8 cellular contexts compared by ENCODE assay signal in the genomic region with DNA sequence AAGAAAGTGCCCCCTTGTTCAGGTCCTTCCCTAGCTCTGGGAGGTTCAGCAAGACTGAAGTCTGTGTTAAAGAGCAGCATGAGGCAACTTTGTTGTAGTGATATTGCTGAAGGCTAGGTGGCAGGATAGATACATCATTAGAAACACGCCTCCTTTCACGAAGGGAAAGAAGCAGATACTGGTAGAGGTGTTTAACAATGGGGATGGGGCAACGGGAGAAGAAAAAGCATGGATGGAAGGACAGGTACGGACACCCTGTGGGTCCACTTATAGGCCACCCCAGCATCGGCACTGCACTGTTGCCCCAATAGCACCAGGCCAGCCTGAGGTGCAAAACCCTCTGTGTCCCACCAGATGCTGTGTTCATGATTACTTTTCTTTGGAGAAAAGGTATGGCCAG. TPM values are rescaled to one million over a fixed set of nuclear protein-coding genes. Genes with fewer than 3 reads are reported as not detected.
DNase-seq lines count a peak whose midpoint lies in the region; ATAC-seq, FAIRE-seq and TF ChIP-seq lines count a peak whose summit lies in the region.

No MANE protein-coding gene starts in this region.

- H3K4me3 Mint-ChIP-seq in activated T-helper 1 cell treated with anti-CD3 and anti-CD28 coated beads, Interleukin-12 subunit alpha, Interleukin-12 subunit beta, Interleukin-2, Interleukin-4 antibody, amounts not matched to agents 30 ng/mL and 10 ng/mL and 1 ng/mL, durations not matched to agents 14 hours and 24 hours and 36 hours = no peak overlapping the region

- BruUV-seq in OCI-LY7 (replicated peaks; lab: Mats Ljungman, UMichigan) = no TSS peak

- H3K79me2 ChIP-seq in OCI-LY7 (ENCODE audit: insufficient read depth, low read depth, low read length) = no peaks in the 10 kb centered on the region

- H2AFZ ChIP-seq in OCI-LY7 (ENCODE audit: low read length) = no peak overlapping the region

- ATAC-seq in lung (ENCODE audit: insufficient read depth, low FRiP score) (no peak), GM19455 (IDR thresholded peaks at IDR 0.05; ENCODE audit: unreplicated experiment) (no peak)

- H3K4me1 Mint-ChIP-seq in activated T-helper 1 cell treated with anti-CD3 and anti-CD28 coated beads, Interleukin-12 subunit alpha, Interleukin-12 subunit beta, Interleukin-2, Interleukin-4 antibody, amounts not matched to agents 30 ng/mL and 10 ng/mL and 1 ng/mL, durations not matched to agents 14 hours and 24 hours and 36 hours (ENCODE audit: low read depth) = peaks cover 3% of the 10 kb centered on the region

- H3K27me3 Mint-ChIP-seq in activated T-helper 1 cell treated with anti-CD3 and anti-CD28 coated beads, Interleukin-12 subunit alpha, Interleukin-12 subunit beta, Interleukin-2, Interleukin-4 antibody, amounts not matched to agents 30 ng/mL and 10 ng/mL and 1 ng/mL, durations not matched to agents 14 hours and 24 hours and 36 hours (ENCODE audit: insufficient read depth) = peaks cover 36% of the 10 kb centered on the region

- no peaks in the 10 kb centered on the region for H3K27me3 ChIP-seq in lung (ENCODE audit: control insufficient read depth, insufficient read depth)

- FAIRE-seq in A204.1 (lab: Jason Lieb, UNC) = peak; percentile 39
- peak; percentile 65 for FAIRE-seq in GM12891 (lab: Jason Lieb, UNC)

- 13 to 28% methylated on average over 5 of the region's 5 CpGs for WGBS in lung, 2 donors

- CTCF ChIA-PET in OCI-LY7 (lab: Charles Lee; ENCODE audit: unreplicated experiment) = no interaction called here

- no peaks in the 10 kb centered on the region for H3K9me2 ChIP-seq in OCI-LY7 (ENCODE audit: insufficient read depth, low read length)

- H3K36me3 ChIP-seq in OCI-LY7 (ENCODE audit: insufficient read depth, low read length) (no peaks in the 10 kb centered on the region), lung (ENCODE audit: control insufficient read depth in 2 of 2, insufficient read depth in 2 of 2, low read length in 2 of 2) (no peaks in the 10 kb centered on the region)

- H3K9me3 ChIP-seq in OCI-LY7 (ENCODE audit: low read length) = no peaks in the 10 kb centered on the region
- H3K9me3 ChIP-seq in lung (ENCODE audit: control insufficient read depth in 2 of 2, insufficient read depth in 1 of 2, low read length in 1 of 2) = no peaks in the 10 kb centered on the region

- TF ChIP-seq POLR2A in GM12891 (IDR thresholded peaks at IDR 0.05; ENCODE audit: low read depth, low read length) = no peak

- H3K4me1 ChIP-seq in OCI-LY7 (ENCODE audit: insufficient read depth, low read length, poor library complexity, severe bottlenecking) (no peaks in the 10 kb centered on the region), lung (ENCODE audit: control insufficient read depth in 2 of 2, insufficient read depth in 2 of 2, low read length in 2 of 2) (peaks cover 0 to 7% of the 10 kb centered on the region in 2 donors)

- POLR2A ChIA-PET in OCI-LY7 (lab: Charles Lee) = interaction anchor here (1.2 kb wide), 1 partner anchor 11 kb away, joined by 3 read pairs; no protein-coding TSS in a partner anchor

- no peak for DNase-seq in GM12891 (ENCODE audit: insufficient read length, low spot score)
- DNase-seq in Kasumi-1 (lab: John Stamatoyannopoulos, UW) = peak; percentile 53 to 63
- peak; percentile 42 for DNase-seq in OCI-LY7 (ENCODE audit: low spot score)
- DNase-seq in choroid plexus epithelial cell (ENCODE audit: low read depth) = peak; percentile 89
- no peak for DNase-seq in lung (ENCODE audit: low spot score)
- DNase-seq in activated T-helper 1 cell treated with anti-CD3 and anti-CD28 coated beads, Interleukin-12 subunit alpha, Interleukin-12 subunit beta, Interleukin-2, Interleukin-4 antibody, amounts not matched to agents 30 ng/mL and 10 ng/mL and 1 ng/mL, durations not matched to agents 14 hours and 24 hours and 36 hours (ENCODE audit: low spot score) = no peak

- no peaks in the 10 kb centered on the region for H4K20me1 ChIP-seq in OCI-LY7 (ENCODE audit: insufficient read depth, low read length)

- no peaks in the 10 kb centered on the region for H3K36me3 Mint-ChIP-seq in activated T-helper 1 cell treated with anti-CD3 and anti-CD28 coated beads, Interleukin-12 subunit alpha, Interleukin-12 subunit beta, Interleukin-2, Interleukin-4 antibody, amounts not matched to agents 30 ng/mL and 10 ng/mL and 1 ng/mL, durations not matched to agents 14 hours and 24 hours and 36 hours (ENCODE audit: low read depth)

- intact Hi-C loops in OCI-LY7 (cut with micrococcal nuclease; ENCODE audit: unreplicated experiment) = loop anchor here (2.0 to 5.0 kb wide), 2 partner anchors 444 to 813 kb away; no protein-coding TSS in a partner anchor
- intact Hi-C loops in activated T-helper 1 cell treated with anti-CD3 and anti-CD28 coated beads, Interleukin-12 subunit alpha, Interleukin-12 subunit beta, Interleukin-2, Interleukin-4 antibody, amounts not matched to agents 30 ng/mL and 10 ng/mL and 1 ng/mL, durations not matched to agents 14 hours and 24 hours and 36 hours (cut with micrococcal nuclease) = loop anchor here (1.0 to 10.0 kb wide), 7 partner anchors 78 to 1014 kb away; no protein-coding TSS in a partner anchor

- no peak overlapping the region for H3K4me3 ChIP-seq in OCI-LY7 (ENCODE audit: low read depth, low read length, poor library complexity, severe bottlenecking)
- H3K4me3 ChIP-seq in choroid plexus epithelial cell (ENCODE audit: low read depth, low read length) = no peak overlapping the region
- H3K4me3 ChIP-seq in lung = no peak overlapping the region

- no peak overlapping the region for H3K27ac ChIP-seq in OCI-LY7 (ENCODE audit: low read depth, low read length, poor library complexity, severe bottlenecking)
- no peak overlapping the region for H3K27ac ChIP-seq in lung (ENCODE audit: low read depth in 1 of 2, low read length in 1 of 2)

- H3K4me2 ChIP-seq in OCI-LY7 (ENCODE audit: low read length) = no peak overlapping the region

- H3K27ac Mint-ChIP-seq in activated T-helper 1 cell treated with anti-CD3 and anti-CD28 coated beads, Interleukin-12 subunit alpha, Interleukin-12 subunit beta, Interleukin-2, Interleukin-4 antibody, amounts not matched to agents 30 ng/mL and 10 ng/mL and 1 ng/mL, durations not matched to agents 14 hours and 24 hours and 36 hours = no peak overlapping the region

- no peaks in the 10 kb centered on the region for H3K9me3 Mint-ChIP-seq in activated T-helper 1 cell treated with anti-CD3 and anti-CD28 coated beads, Interleukin-12 subunit alpha, Interleukin-12 subunit beta, Interleukin-2, Interleukin-4 antibody, amounts not matched to agents 30 ng/mL and 10 ng/mL and 1 ng/mL, durations not matched to agents 14 hours and 24 hours and 36 hours

- peak; percentile 73 for TF ChIP-seq CTCF in OCI-LY7 (conservative IDR thresholded peaks at IDR 0.05; ENCODE audit: low read length)
- TF ChIP-seq CTCF in choroid plexus epithelial cell (conservative IDR thresholded peaks at IDR 0.05; ENCODE audit: low read depth, low read length) = peak; percentile 74
- peak; percentile 65 for TF ChIP-seq CTCF in lung (IDR thresholded peaks at IDR 0.05; ENCODE audit: control extremely low read depth, extremely low read depth)

TF ChIP-seq in GM12891, 5 proteins besides CTCF, POLR2A, EP300 and RAD21:
- TF ChIP-seq POLR2AphosphoS5 (IDR thresholded peaks at IDR 0.05; ENCODE audit: low read depth, low read length) (no peak), TAF1 (IDR thresholded peaks at IDR 0.05; ENCODE audit: low read depth, low read length) (no peak), POU2F2 (IDR thresholded peaks at IDR 0.05; ENCODE audit: low read depth, low read length) (no peak), PAX5 (IDR thresholded peaks at IDR 0.05; ENCODE audit: insufficient read depth, low read length, severe bottlenecking) (no peak), SPI1 (IDR thresholded peaks at IDR 0.05; ENCODE audit: low read depth, low read length) (no peak)

RNA-seq across cellular contexts. Expression of gene IGFBP5, which starts 3.5 kb away (rescaled TPM):
- polyA plus RNA-seq in GM12891 (2012; ENCODE audit: low read depth, missing spikeins) = not detected
- not detected in 2 replicates for total RNA-seq in OCI-LY7 (2014; rRNA removed; shearing (Covaris generic))
- total RNA-seq in OCI-LY7 (2022) (not detected in 2 replicates), lung (100 to 1,000 TPM; 139 to 196 TPM)
- polyA plus RNA-seq in lung = 10 to 100 TPM; 22.2 to 34.4 TPM
- total RNA-seq in activated T-helper 1 cell treated with anti-CD3 and anti-CD28 coated beads, Interleukin-12 subunit alpha, Interleukin-12 subunit beta, Interleukin-2, Interleukin-4 antibody, amounts not matched to agents 30 ng/mL and 10 ng/mL and 1 ng/mL, durations not matched to agents 14 hours and 24 hours and 36 hours = not detected in 2 replicates

Comparison
In these comparisons a context has a peak if more than half of its experiments do, and no peak if none do; other contexts are left out.
1. DNase-seq: peak in Kasumi-1 (2 of 2), OCI-LY7 (single experiment) and choroid plexus epithelial cell (single experiment); none in GM12891 (single experiment), lung (single experiment) and activated T-helper 1 cell treated with anti-CD3 and anti-CD28 coated beads, Interleukin-12 subunit alpha, Interleukin-12 subunit beta, Interleukin-2, Interleukin-4 antibody, amounts not matched to agents 30 ng/mL and 10 ng/mL and 1 ng/mL, durations not matched to agents 14 hours and 24 hours and 36 hours (single experiment).
2. RNA of gene IGFBP5, which starts 3.5 kb away (total RNA-seq): 139 to 196 TPM in lung; not detected in OCI-LY7 and not detected in activated T-helper 1 cell treated with anti-CD3 and anti-CD28 coated beads, Interleukin-12 subunit alpha, Interleukin-12 subunit beta, Interleukin-2, Interleukin-4 antibody, amounts not matched to agents 30 ng/mL and 10 ng/mL and 1 ng/mL, durations not matched to agents 14 hours and 24 hours and 36 hours; every median in the first group is over 100 times any median in the second.
3. Peak in every context shown above with its lines, with median percentiles within 50 percentile points of each other: CTCF ChIP-seq.